8 cellular contexts compared by ENCODE assay signal in genomic region chr6:56637640-56638039, GRCh38. TPM values are rescaled to one million over a fixed set of nuclear protein-coding genes. Genes with fewer than 3 reads are reported as not detected.
DNase-seq lines count a peak whose midpoint lies in the region; ATAC-seq and TF ChIP-seq lines count a peak whose summit lies in the region.

No MANE protein-coding gene starts in this region.

- H3K36me3 ChIP-seq in GM23248 (ENCODE audit: low read depth) = peaks cover 71% of the 10 kb centered on the region
- H3K36me3 ChIP-seq in lung (ENCODE audit: control insufficient read depth in 2 of 2, insufficient read depth in 2 of 2, low read length in 2 of 2) = peaks cover 2 to 27% of the 10 kb centered on the region in 2 donors

- H2AFZ ChIP-seq in GM23248 = no peak overlapping the region

- H3K27me3 Mint-ChIP-seq in activated T-helper 1 cell treated with anti-CD3 and anti-CD28 coated beads, Interleukin-12 subunit alpha, Interleukin-12 subunit beta, Interleukin-2, Interleukin-4 antibody, amounts not matched to agents 30 ng/mL and 10 ng/mL and 1 ng/mL, durations not matched to agents 14 hours and 24 hours and 36 hours (ENCODE audit: insufficient read depth) = no peaks in the 10 kb centered on the region

- H3K4me3 ChIP-seq in GM23248 = no peak overlapping the region
- no peak overlapping the region for H3K4me3 ChIP-seq in choroid plexus epithelial cell (ENCODE audit: low read depth, low read length)
- H3K4me3 ChIP-seq in lung = no peak overlapping the region

- WGBS in GM23248 (ENCODE audit: low coverage in 1 of 2, low lambda C conversion rate in 2 of 2, missing lambda C conversion rate in 2 of 2), 2 experiments = 0% methylated on average over 2 of the region's 2 CpGs
- 7 to 21% methylated on average over 2 of the region's 2 CpGs for WGBS in lung, 2 donors

- H3K4me3 Mint-ChIP-seq in activated T-helper 1 cell treated with anti-CD3 and anti-CD28 coated beads, Interleukin-12 subunit alpha, Interleukin-12 subunit beta, Interleukin-2, Interleukin-4 antibody, amounts not matched to agents 30 ng/mL and 10 ng/mL and 1 ng/mL, durations not matched to agents 14 hours and 24 hours and 36 hours = no peak overlapping the region

- DNase-seq in ACHN (peak; percentile 63), GM23248 (peak; percentile 79), NCI-H748 (lab: John Stamatoyannopoulos, UW; ENCODE audit: unreplicated experiment) (peak; percentile 61), choroid plexus epithelial cell (ENCODE audit: low read depth) (peak; percentile 79), lung (ENCODE audit: low spot score) (no peak), UCSD-AML1 (lab: John Stamatoyannopoulos, UW; ENCODE audit: unreplicated experiment) (no peak)
- DNase-seq in activated T-helper 1 cell treated with anti-CD3 and anti-CD28 coated beads, Interleukin-12 subunit alpha, Interleukin-12 subunit beta, Interleukin-2, Interleukin-4 antibody, amounts not matched to agents 30 ng/mL and 10 ng/mL and 1 ng/mL, durations not matched to agents 14 hours and 24 hours and 36 hours (ENCODE audit: low spot score) = no peak

- no peaks in the 10 kb centered on the region for H3K9me3 ChIP-seq in GM23248 (ENCODE audit: low read depth)
- H3K9me3 ChIP-seq in lung (ENCODE audit: control insufficient read depth in 2 of 2, insufficient read depth in 1 of 2, low read length in 1 of 2) = no peaks in the 10 kb centered on the region

- H3K36me3 Mint-ChIP-seq in activated T-helper 1 cell treated with anti-CD3 and anti-CD28 coated beads, Interleukin-12 subunit alpha, Interleukin-12 subunit beta, Interleukin-2, Interleukin-4 antibody, amounts not matched to agents 30 ng/mL and 10 ng/mL and 1 ng/mL, durations not matched to agents 14 hours and 24 hours and 36 hours (ENCODE audit: low read depth) = no peaks in the 10 kb centered on the region

- no peaks in the 10 kb centered on the region for H4K20me1 ChIP-seq in GM23248 (ENCODE audit: insufficient read depth)

- H3K4me2 ChIP-seq in GM23248 (ENCODE audit: unreplicated experiment) = no peak overlapping the region

- TF ChIP-seq CTCF in choroid plexus epithelial cell (conservative IDR thresholded peaks at IDR 0.05; ENCODE audit: low read depth, low read length) (peak; percentile 69), lung (IDR thresholded peaks at IDR 0.05; ENCODE audit: control extremely low read depth, extremely low read depth) (peak; percentile 30)

- in situ Hi-C loops in ACHN (cut with HindIII; ENCODE audit: low pct_ligation_motif_present, low pct_unique_long_range_greater_than_20kb, low sequenced_read_pairs) = no loop called here
- in situ Hi-C loops in GM23248 (cut with MboI) = loop anchor here (25.0 kb wide), 1 partner anchor 675 kb away; the partner anchor contains the start of gene PRIM2

- H3K79me2 ChIP-seq in GM23248 (ENCODE audit: insufficient read depth) = peaks cover 80% of the 10 kb centered on the region

- peaks cover 70% of the 10 kb centered on the region for H3F3A ChIP-seq in GM23248 (ENCODE audit: insufficient read depth)

- no peak for ATAC-seq in lung (ENCODE audit: insufficient read depth, low FRiP score)
- no peak for ATAC-seq in GM18511 (IDR thresholded peaks at IDR 0.05; ENCODE audit: unreplicated experiment)

- no peaks in the 10 kb centered on the region for H3K4me1 Mint-ChIP-seq in activated T-helper 1 cell treated with anti-CD3 and anti-CD28 coated beads, Interleukin-12 subunit alpha, Interleukin-12 subunit beta, Interleukin-2, Interleukin-4 antibody, amounts not matched to agents 30 ng/mL and 10 ng/mL and 1 ng/mL, durations not matched to agents 14 hours and 24 hours and 36 hours (ENCODE audit: low read depth)

- peaks cover 22% of the 10 kb centered on the region for H3K4me1 ChIP-seq in GM23248 (ENCODE audit: insufficient read depth)
- no peaks in the 10 kb centered on the region for H3K4me1 ChIP-seq in lung (ENCODE audit: control insufficient read depth in 2 of 2, insufficient read depth in 2 of 2, low read length in 2 of 2)

- no peaks in the 10 kb centered on the region for H3K9me2 ChIP-seq in GM23248 (ENCODE audit: insufficient read depth)

- H3K27me3 ChIP-seq in GM23248 (replicated peaks; ENCODE audit: insufficient read depth) (no peaks in the 10 kb centered on the region), lung (ENCODE audit: control insufficient read depth, insufficient read depth) (no peaks in the 10 kb centered on the region)

- no peak overlapping the region for H3K27ac Mint-ChIP-seq in activated T-helper 1 cell treated with anti-CD3 and anti-CD28 coated beads, Interleukin-12 subunit alpha, Interleukin-12 subunit beta, Interleukin-2, Interleukin-4 antibody, amounts not matched to agents 30 ng/mL and 10 ng/mL and 1 ng/mL, durations not matched to agents 14 hours and 24 hours and 36 hours

- H3K9ac ChIP-seq in GM23248 = no peak overlapping the region

- intact Hi-C loops in activated T-helper 1 cell treated with anti-CD3 and anti-CD28 coated beads, Interleukin-12 subunit alpha, Interleukin-12 subunit beta, Interleukin-2, Interleukin-4 antibody, amounts not matched to agents 30 ng/mL and 10 ng/mL and 1 ng/mL, durations not matched to agents 14 hours and 24 hours and 36 hours (cut with micrococcal nuclease) = loop anchor here (1.0 to 5.0 kb wide), 3 partner anchors 62 to 680 kb away; partner anchors contain the start of gene PRIM2

- H3K9me3 Mint-ChIP-seq in activated T-helper 1 cell treated with anti-CD3 and anti-CD28 coated beads, Interleukin-12 subunit alpha, Interleukin-12 subunit beta, Interleukin-2, Interleukin-4 antibody, amounts not matched to agents 30 ng/mL and 10 ng/mL and 1 ng/mL, durations not matched to agents 14 hours and 24 hours and 36 hours = no peaks in the 10 kb centered on the region

- H3K27ac ChIP-seq in GM23248 = no peak overlapping the region
- no peak overlapping the region for H3K27ac ChIP-seq in lung (ENCODE audit: low read depth in 1 of 2, low read length in 1 of 2)

RNA-seq across cellular contexts. Expression of gene DST, which starts 5.0 kb away (rescaled TPM):
- total RNA-seq in GM23248 (2014; rRNA removed; shearing (Covaris generic)) = 322 and 411 TPM in 2 replicates
- polyA plus RNA-seq in GM23248 (2016; fragmentation: Nextera tagmentation; extraction: Ambion mirVana) = 142 and 181 TPM in 2 replicates
- total RNA-seq in lung = 100 to 1,000 TPM; 340 to 835 TPM
- 10 to 100 TPM; 40.7 to 62.6 TPM for polyA plus RNA-seq in lung
- total RNA-seq in activated T-helper 1 cell treated with anti-CD3 and anti-CD28 coated beads, Interleukin-12 subunit alpha, Interleukin-12 subunit beta, Interleukin-2, Interleukin-4 antibody, amounts not matched to agents 30 ng/mL and 10 ng/mL and 1 ng/mL, durations not matched to agents 14 hours and 24 hours and 36 hours = 6.0 and 11.2 TPM in 2 replicates

Comparison
In these comparisons a context has a peak if more than half of its experiments do, and no peak if none do; other contexts are left out.
1. DNase-seq: peak in ACHN (single experiment), GM23248 (single experiment), NCI-H748 (single experiment) and choroid plexus epithelial cell (single experiment); none in lung (single experiment), UCSD-AML1 (single experiment) and activated T-helper 1 cell treated with anti-CD3 and anti-CD28 coated beads, Interleukin-12 subunit alpha, Interleukin-12 subunit beta, Interleukin-2, Interleukin-4 antibody, amounts not matched to agents 30 ng/mL and 10 ng/mL and 1 ng/mL, durations not matched to agents 14 hours and 24 hours and 36 hours (single experiment).
2. RNA of gene DST, which starts 5.0 kb away (total RNA-seq): 340 to 835 TPM in lung and 322 to 411 TPM in GM23248; 6.0 to 11.2 TPM in activated T-helper 1 cell treated with anti-CD3 and anti-CD28 coated beads, Interleukin-12 subunit alpha, Interleukin-12 subunit beta, Interleukin-2, Interleukin-4 antibody, amounts not matched to agents 30 ng/mL and 10 ng/mL and 1 ng/mL, durations not matched to agents 14 hours and 24 hours and 36 hours; every median in the first group is over 10 times any median in the second.